ENCODE assay signal across 8 cellular contexts in the genomic region with DNA sequence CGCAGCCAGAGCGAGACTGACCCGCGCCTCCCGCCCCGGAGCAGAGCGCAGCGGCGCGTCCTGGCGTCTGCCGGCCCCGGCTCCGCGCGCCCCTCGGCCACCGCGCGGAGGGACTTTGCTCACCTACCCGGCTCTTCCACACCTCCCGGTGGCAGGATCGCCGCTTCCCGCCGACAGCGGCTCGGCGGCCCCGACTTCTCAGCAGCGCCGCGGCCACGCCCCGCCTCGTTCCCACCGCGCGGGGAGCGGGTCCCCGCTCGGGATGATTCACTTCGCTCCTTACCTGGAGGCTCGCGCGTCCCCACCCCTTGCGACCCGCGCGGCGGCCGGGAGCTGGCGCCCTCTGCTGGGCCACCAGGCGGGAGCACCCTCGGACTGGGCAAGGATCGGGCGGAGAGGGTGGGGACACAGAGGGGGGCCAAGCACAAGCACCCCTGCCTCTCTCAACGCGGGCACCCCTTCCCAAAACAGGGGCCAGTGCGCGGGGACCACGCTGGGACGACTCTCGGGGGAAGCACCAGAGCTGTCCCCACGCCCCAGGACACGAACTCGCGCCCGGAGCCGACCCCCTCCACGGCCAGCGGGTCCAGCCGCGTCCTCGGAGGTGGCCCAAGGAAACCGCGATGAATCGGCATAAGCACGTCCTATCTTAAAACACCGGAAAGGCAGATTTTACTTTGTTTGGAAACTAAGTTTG.
DNase-seq lines count a peak whose midpoint lies in the region; ATAC-seq and TF ChIP-seq lines count a peak whose summit lies in the region.

No MANE protein-coding gene starts in this region.

- BruUV-seq in PC-9 (replicated peaks; lab: Mats Ljungman, UMichigan): TSS peak; percentile 6

- CTCF ChIA-PET in PC-9 (lab: Charles Lee): interaction anchor here (0.6 to 1.0 kb wide), 2 partner anchors 22 to 68 kb away, joined by 3 to 4 read pairs; no protein-coding TSS in a partner anchor

- H2AFZ ChIP-seq in PC-9 (peak overlapping the region; percentile 66), neuron (ENCODE audit: low read depth, low read length) (peak overlapping the region; percentile 97)

- DNase-seq in COLO829 (ENCODE audit: low spot score) (peak; percentile 58), HT1080 (ENCODE audit: low read depth) (peak; percentile 81), PC-9 (peak; percentile 64 to 97), fibroblast of pulmonary artery (ENCODE audit: low read depth) (peak; percentile 67)
- DNase-seq in activated T-helper 1 cell treated with anti-CD3 and anti-CD28 coated beads, Interleukin-2, amount 50 U/mL, for 16 hours (ENCODE audit: low read depth in 1 of 2, low spot score in 1 of 2): peak; percentile 69 to 70

- H3K27me3 ChIP-seq in PC-9 (ENCODE audit: insufficient read depth, low read depth): no peaks in the 10 kb centered on the region
- H3K27me3 ChIP-seq in neuron (ENCODE audit: insufficient read depth, low read length): peaks cover 6% of the 10 kb centered on the region
- H3K27me3 ChIP-seq in stomach smooth muscle (ENCODE audit: control insufficient read depth in 1 of 2, insufficient read depth in 2 of 2, low read length in 2 of 2): no peaks in the 10 kb centered on the region

- peaks cover 44% of the 10 kb centered on the region for H3K79me2 ChIP-seq in PC-9 (ENCODE audit: low read depth)

- intact Hi-C loops in PC-9 (cut with micrococcal nuclease; ENCODE audit: unreplicated experiment): loop anchor here (1.0 to 10.0 kb wide), 10 partner anchors 49 to 267 kb away; no protein-coding TSS in a partner anchor

- H3K9me3 ChIP-seq in PC-9 (ENCODE audit: insufficient read depth, low read depth) (no peaks in the 10 kb centered on the region), neuron (ENCODE audit: low read length) (no peaks in the 10 kb centered on the region), stomach smooth muscle (ENCODE audit: control insufficient read depth in 2 of 2, low read length in 2 of 2) (no peaks in the 10 kb centered on the region)

- H3K4me2 ChIP-seq in PC-9: peak overlapping the region; percentile 87

- peaks cover 5% of the 10 kb centered on the region; the same call in 1 of the 2 replicates for H3K36me3 ChIP-seq in PC-9 (ENCODE audit: low read depth)
- no peaks in the 10 kb centered on the region for H3K36me3 ChIP-seq in neuron (ENCODE audit: insufficient read depth, low read length)
- H3K36me3 ChIP-seq in stomach smooth muscle (ENCODE audit: control insufficient read depth in 2 of 2, insufficient read depth in 2 of 2, low read length in 2 of 2): no peaks in the 10 kb centered on the region

- peak overlapping the region; percentile 67 to 98 for H3K9ac ChIP-seq in stomach smooth muscle (ENCODE audit: low read length in 2 of 2)

- peaks cover 5% of the 10 kb centered on the region; the same call in 1 of the 2 replicates for H3F3A ChIP-seq in PC-9 (ENCODE audit: insufficient read depth, low read depth)

- peak overlapping the region; percentile 93 for H3K27ac ChIP-seq in PC-9
- peak overlapping the region; percentile 98 for H3K27ac ChIP-seq in stomach smooth muscle (ENCODE audit: low read length)

- POLR2A ChIA-PET in PC-9 (lab: Charles Lee; ENCODE audit: unreplicated experiment): interaction anchor here (0.6 kb wide), 2 partner anchors 125 to 694 kb away, joined by 3 to 4 read pairs; no protein-coding TSS in a partner anchor

- H3K9me2 ChIP-seq in PC-9 (ENCODE audit: insufficient read depth): no peaks in the 10 kb centered on the region

- H3K4me1 ChIP-seq in PC-9 (replicated peaks; ENCODE audit: insufficient read depth): peaks cover 22% of the 10 kb centered on the region
- peaks cover 36% of the 10 kb centered on the region for H3K4me1 ChIP-seq in neuron (ENCODE audit: insufficient read depth, low read length)
- peaks cover 37% of the 10 kb centered on the region for H3K4me1 ChIP-seq in stomach smooth muscle (ENCODE audit: control insufficient read depth, insufficient read depth, low read length)

- peaks cover 26% of the 10 kb centered on the region for H4K20me1 ChIP-seq in PC-9 (ENCODE audit: insufficient read depth)

- peak; percentile 90 for ATAC-seq in GM21360 (IDR thresholded peaks at IDR 0.05; ENCODE audit: unreplicated experiment)

- TF ChIP-seq CTCF in PC-9 (conservative IDR thresholded peaks at IDR 0.05) (peak; percentile 84), fibroblast of pulmonary artery (IDR thresholded peaks at IDR 0.05; ENCODE audit: low read length, missing control alignments) (peak; percentile 54)

- peak overlapping the region; percentile 73 for H3K4me3 ChIP-seq in PC-9
- H3K4me3 ChIP-seq in fibroblast of pulmonary artery (replicated peaks; ENCODE audit: low read depth, low read length): peak overlapping the region; percentile 68
- peak overlapping the region; percentile 89 for H3K4me3 ChIP-seq in neuron (ENCODE audit: low read length)
- H3K4me3 ChIP-seq in stomach smooth muscle (ENCODE audit: low read length in 2 of 2): peak overlapping the region; percentile 48 to 95

Comparison
In these comparisons a context has a peak if more than half of its experiments do, and no peak if none do; other contexts are left out.
1. Peak in every context shown above with its lines: DNase-seq, ATAC-seq, H3K4me3 ChIP-seq and H3K27ac ChIP-seq.